ENCODE assay signal across 20 cellular contexts in genomic region chr14:74976264-74977113, GRCh38. TPM values are rescaled to one million over a fixed set of nuclear protein-coding genes. Genes with fewer than 3 reads are reported as not detected.
DNase-seq lines count a peak whose midpoint lies in the region; ATAC-seq, FAIRE-seq and TF ChIP-seq lines count a peak whose summit lies in the region.
"Had no signal": no experiment of that assay in that cellular context is flagged by ENCODE, and none has a peak within 500 bp of the region (broad histone marks: within the 10 kb centered on the region; RNA-seq: fewer than 3 reads in every experiment).

No MANE protein-coding gene starts in this region.

- peak; percentile 40 for FAIRE-seq in urothelium cell line (lab: Jason Lieb, UNC)

- H3K27ac ChIP-seq in left ventricle myocardium inferior (replicated peaks), result peak overlapping the region; percentile 79
- H3K27ac ChIP-seq in right cardiac atrium (ENCODE audit: low read length), result no peak overlapping the region
- H3K27ac ChIP-seq: KMS-11 had no signal

- DNase-seq in left ventricle myocardium inferior, result no peak
- no peak for DNase-seq in right cardiac atrium
- peak; percentile 46 for DNase-seq in islet precursor cell
- no peak for DNase-seq in urothelium cell line (ENCODE audit: low spot score)
- DNase-seq in NK-92 (lab: John Stamatoyannopoulos, UW; ENCODE audit: unreplicated experiment), result no peak
- DNase-seq: AML-193, COR-L47, DMS153, HFFc6, NCI-H1048, NCI-H146, NCI-H2081 treated with DMSO at 0.1 percent for 48 hours, NCI-H524 had no signal

- no peak for TF ChIP-seq CTCF in left ventricle myocardium inferior (IDR thresholded peaks at IDR 0.05; ENCODE audit: borderline replicate concordance)

- no peaks in the 10 kb centered on the region for H3K36me3 ChIP-seq in left ventricle myocardium inferior

- H3K9me3 ChIP-seq in left ventricle myocardium inferior (replicated peaks), result no peaks in the 10 kb centered on the region
- no peaks in the 10 kb centered on the region for H3K9me3 ChIP-seq in right cardiac atrium (ENCODE audit: control insufficient read depth, low read length)

- H3K27ac Mint-ChIP-seq in activated T-helper 17 cell treated with anti-CD3 and anti-CD28 coated beads, Interleukin-2, amount 50 U/mL, for 72 hours, result peak overlapping the region; percentile 2
- H3K27ac Mint-ChIP-seq: CD14-positive monocyte, GM23338, HFFc6 had no signal

- H3K4me1 ChIP-seq in left ventricle myocardium inferior (peaks cover 63% of the 10 kb centered on the region), right cardiac atrium (ENCODE audit: control insufficient read depth, insufficient read depth, low read length) (peaks cover 23% of the 10 kb centered on the region)

- H3K36me3 Mint-ChIP-seq in activated T-helper 17 cell treated with anti-CD3 and anti-CD28 coated beads, Interleukin-2, amount 50 U/mL, for 72 hours (ENCODE audit: low read depth), result no peaks in the 10 kb centered on the region
- H3K36me3 Mint-ChIP-seq: CD14-positive monocyte had no signal

- intact Hi-C loops in left ventricle myocardium inferior (cut with micrococcal nuclease), result no loop called here
- intact Hi-C loops in right cardiac atrium (cut with DNase I), result no loop called here

- ATAC-seq in right cardiac atrium, result no peak
- no peak for ATAC-seq in activated T-helper 17 cell treated with anti-CD3 and anti-CD28 coated beads, Interleukin-2, amount 50 U/mL, for 72 hours (replicated peaks)
- ATAC-seq in GM19467 (IDR thresholded peaks at IDR 0.05; ENCODE audit: unreplicated experiment), result no peak
- ATAC-seq in GM21515 (IDR thresholded peaks at IDR 0.05; ENCODE audit: unreplicated experiment), result no peak
- ATAC-seq: GM23338, Panc1 had no signal

- no peaks in the 10 kb centered on the region for H3K4me1 Mint-ChIP-seq in activated T-helper 17 cell treated with anti-CD3 and anti-CD28 coated beads, Interleukin-2, amount 50 U/mL, for 72 hours
- H3K4me1 Mint-ChIP-seq: CD14-positive monocyte had no signal

- H3K4me3 Mint-ChIP-seq in activated T-helper 17 cell treated with anti-CD3 and anti-CD28 coated beads, Interleukin-2, amount 50 U/mL, for 72 hours, result no peak overlapping the region
- H3K4me3 Mint-ChIP-seq: CD14-positive monocyte, GM23338, HFFc6 had no signal

- H3K27me3 ChIP-seq in left ventricle myocardium inferior (ENCODE audit: low read depth) (no peaks in the 10 kb centered on the region), right cardiac atrium (ENCODE audit: control insufficient read depth, insufficient read depth) (no peaks in the 10 kb centered on the region)

- no peaks in the 10 kb centered on the region for H3K9me3 Mint-ChIP-seq in activated T-helper 17 cell treated with anti-CD3 and anti-CD28 coated beads, Interleukin-2, amount 50 U/mL, for 72 hours
- H3K9me3 Mint-ChIP-seq: GM23338, HFFc6 had no signal

- H3K4me3 ChIP-seq in left ventricle myocardium inferior, result no peak overlapping the region
- H3K4me3 ChIP-seq in right cardiac atrium (ENCODE audit: low read length), result no peak overlapping the region
- H3K4me3 ChIP-seq: GM23338 had no signal

- H3K27me3 Mint-ChIP-seq in activated T-helper 17 cell treated with anti-CD3 and anti-CD28 coated beads, Interleukin-2, amount 50 U/mL, for 72 hours, result no peaks in the 10 kb centered on the region

- 83% methylated on average over 11 of the region's 11 CpGs for WGBS in right cardiac atrium

RNA-seq across cellular contexts. Expression of gene PGF, which starts 21.1 kb away (rescaled TPM):
- 4.2 TPM for total RNA-seq in left ventricle myocardium inferior
- total RNA-seq in right cardiac atrium, result 1 to 10 TPM; 2.9 to 5.9 (median 4.1) TPM
- 4.3 TPM for polyA plus RNA-seq in right cardiac atrium
- total RNA-seq in activated T-helper 17 cell treated with anti-CD3 and anti-CD28 coated beads, Interleukin-2, amount 50 U/mL, for 72 hours, result under 1 TPM; 0.40 to 0.48 TPM
- polyA plus RNA-seq: CD14-positive monocyte had no signal

RNA-seq across cellular contexts. Expression of gene EIF2B2, which starts 26.2 kb away (rescaled TPM):
- 31.5 TPM for total RNA-seq in left ventricle myocardium inferior
- 10 to 100 TPM; 29.4 to 39.9 (median 35.9) TPM for total RNA-seq in right cardiac atrium
- 25.9 TPM for polyA plus RNA-seq in right cardiac atrium
- total RNA-seq in activated T-helper 17 cell treated with anti-CD3 and anti-CD28 coated beads, Interleukin-2, amount 50 U/mL, for 72 hours, result 10 to 100 TPM; 27.4 to 44.3 TPM

RNA-seq across cellular contexts. Expression of gene RPS6KL1, which starts 53.4 kb away (rescaled TPM):
- 20.5 TPM for total RNA-seq in left ventricle myocardium inferior
- 10 to 100 TPM; 13.9 to 20.7 (median 17.3) TPM for total RNA-seq in right cardiac atrium
- polyA plus RNA-seq in right cardiac atrium, result 10.5 TPM
- 1 to 10 TPM in 1 of 2 donors, under 1 TPM in 1; 0.79 to 3.2 TPM for total RNA-seq in activated T-helper 17 cell treated with anti-CD3 and anti-CD28 coated beads, Interleukin-2, amount 50 U/mL, for 72 hours
- polyA plus RNA-seq: CD14-positive monocyte had no signal
